ENCODE assay signal across 15 cellular contexts in genomic region chr7:121505021-121505420, GRCh38.
DNase-seq lines count a peak whose midpoint lies in the region; ATAC-seq and TF ChIP-seq lines count a peak whose summit lies in the region.
"Had no signal": no experiment of that assay in that cellular context is flagged by ENCODE, and none has a peak within 500 bp of the region (broad histone marks: within the 10 kb centered on the region; RNA-seq: fewer than 3 reads in every experiment).

No MANE protein-coding gene starts in this region.

- no peaks in the 10 kb centered on the region for H3K27me3 ChIP-seq in heart left ventricle

- peaks cover 0 to 30% (median 13%) of the 10 kb centered on the region in 12 donors for H3K9me3 ChIP-seq in heart left ventricle

- H3K27ac Mint-ChIP-seq in chondrocyte (ENCODE audit: unreplicated experiment): peak overlapping the region; percentile 95
- H3K27ac Mint-ChIP-seq: B cell; dendritic cell treated with granulocyte-macrophage colony-stimulating factor and Interleukin-4, amounts not matched to agents 40 ng/mL and 50 ng/mL, for 4 days had no signal

- peak overlapping the region in 1 of 12 donors; percentile 58 for H3K27ac ChIP-seq in heart left ventricle

- no peaks in the 10 kb centered on the region for H3K27me3 Mint-ChIP-seq in chondrocyte (ENCODE audit: low read depth)
- H3K27me3 Mint-ChIP-seq: dendritic cell treated with granulocyte-macrophage colony-stimulating factor and Interleukin-4, amounts not matched to agents 40 ng/mL and 50 ng/mL, for 4 days had no signal

- peaks cover 0 to 4% (median 0%) of the 10 kb centered on the region in 12 donors for H3K4me1 ChIP-seq in heart left ventricle

- TF ChIP-seq CTCF in chondrocyte (IDR thresholded peaks at IDR 0.05) (no peak), heart left ventricle (IDR thresholded peaks at IDR 0.05) (no peak)

- DNase-seq in AG08395 (ENCODE audit: low spot score) (peak; percentile 66), LoVo (ENCODE audit: low spot score) (peak; percentile 46), chondrocyte (ENCODE audit: low spot score) (no peak), lung microvascular endothelial cell (ENCODE audit: low read depth in 2 of 2) (peak; percentile 3 to 59), heart left ventricle (no peak), HT-29 (ENCODE audit: low spot score) (no peak)
- no peak for DNase-seq in stimulated activated CD4-positive, alpha-beta T cell treated with anti-CD3 and anti-CD28 coated beads, Interleukin-4, amount 100 ng/mL, for 24 hours
- DNase-seq: activated naive CD4-positive, alpha-beta T cell; GF-D8; NCI-H1105; NCI-H526 treated with DMSO at 0.1 percent for 48 hours had no signal

- TF ChIP-seq POLR2A in heart left ventricle (IDR thresholded peaks at IDR 0.05): no peak

- peaks cover 14% of the 10 kb centered on the region for H3K36me3 Mint-ChIP-seq in chondrocyte (ENCODE audit: low read depth)

- H3K4me3 Mint-ChIP-seq in chondrocyte (ENCODE audit: unreplicated experiment): peak overlapping the region; percentile 72
- H3K4me3 Mint-ChIP-seq: B cell; dendritic cell treated with granulocyte-macrophage colony-stimulating factor and Interleukin-4, amounts not matched to agents 40 ng/mL and 50 ng/mL, for 4 days had no signal

- H3K4me1 Mint-ChIP-seq in chondrocyte (ENCODE audit: low read depth): peaks cover 30% of the 10 kb centered on the region

- no peaks in the 10 kb centered on the region for H3K36me3 ChIP-seq in heart left ventricle
- H3K36me3 ChIP-seq: thoracic aorta had no signal

- ATAC-seq in heart left ventricle (no peak), HG02938 (IDR thresholded peaks at IDR 0.05; ENCODE audit: unreplicated experiment) (no peak)

- H3K9me3 Mint-ChIP-seq in chondrocyte (ENCODE audit: low read depth): peaks cover 24% of the 10 kb centered on the region

- 91 to 95% (median 93%) methylated on average over 1 of the region's 1 CpG for WGBS in heart left ventricle, 4 donors

- intact Hi-C loops in heart left ventricle (cut with DNase I): no loop called here

- no peak overlapping the region for H3K4me3 ChIP-seq in heart left ventricle
- H3K4me3 ChIP-seq: thoracic aorta had no signal

Comparison
In these comparisons a context has a peak if more than half of its experiments do, and no peak if none do; other contexts are left out.
1. DNase-seq: peak in AG08395 (single experiment), LoVo (single experiment) and lung microvascular endothelial cell (2 of 2); none in chondrocyte (single experiment), heart left ventricle (0 of 5), HT-29 (single experiment) and stimulated activated CD4-positive, alpha-beta T cell treated with anti-CD3 and anti-CD28 coated beads, Interleukin-4, amount 100 ng/mL, for 24 hours (single experiment).